ENCODE assay signal across 1 cellular context in the genomic region with DNA sequence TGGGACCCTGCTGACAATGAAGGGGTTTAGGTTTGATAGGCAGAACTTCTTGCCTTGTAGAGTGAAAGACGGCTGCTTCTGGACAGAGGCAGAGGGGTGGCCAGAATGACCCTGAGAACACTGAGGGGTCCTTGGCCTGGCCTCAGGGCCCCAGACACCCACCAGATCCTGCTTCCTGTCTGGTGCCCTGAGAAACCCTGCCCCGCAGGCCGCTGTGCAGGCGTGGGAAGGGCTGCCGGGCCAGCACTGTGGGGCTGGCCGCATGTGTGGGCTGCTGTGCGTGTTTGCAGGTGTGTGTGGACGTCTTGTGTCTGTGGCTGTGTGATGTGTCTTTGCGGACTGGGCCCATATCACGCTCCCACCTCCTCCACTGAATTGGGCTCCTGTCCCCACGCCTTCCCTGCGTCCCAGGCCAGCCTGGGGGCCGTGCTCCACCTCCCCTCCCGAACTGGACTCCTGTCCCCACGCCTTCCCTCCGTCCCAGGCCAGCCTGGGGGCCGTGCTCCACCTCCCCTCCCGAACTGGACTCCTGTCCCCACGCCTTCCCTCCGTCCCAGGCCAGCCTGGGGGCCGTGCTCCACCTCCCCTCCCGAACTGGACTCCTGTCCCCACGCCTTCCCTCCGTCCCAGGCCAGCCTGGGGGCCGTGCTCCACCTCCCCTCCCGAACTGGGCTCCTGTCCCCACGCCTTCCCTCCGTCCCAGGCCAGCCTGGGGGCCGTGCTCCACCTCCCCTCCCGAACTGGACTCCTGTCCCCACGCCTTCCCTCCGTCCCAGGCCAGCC.
A peak's percentile ranks its signal among the peaks of the same experiment; 100 is the strongest.
TF ChIP-seq lines count a peak whose summit lies in the region.

No MANE protein-coding gene starts in this region.

TF ChIP-seq in HEK293, 187 proteins besides CTCF, POLR2A, EP300 and RAD21:
- peak; percentile 81 for TF ChIP-seq ZFHX2 (tag by site-specific recombination; conservative IDR thresholded peaks at IDR 0.05)
- peak; percentile 86 for TF ChIP-seq EGR2 (tag by site-specific recombination; IDR thresholded peaks at IDR 0.05; ENCODE audit: low read depth)
